19 cellular contexts compared by ENCODE assay signal in the genomic region with DNA sequence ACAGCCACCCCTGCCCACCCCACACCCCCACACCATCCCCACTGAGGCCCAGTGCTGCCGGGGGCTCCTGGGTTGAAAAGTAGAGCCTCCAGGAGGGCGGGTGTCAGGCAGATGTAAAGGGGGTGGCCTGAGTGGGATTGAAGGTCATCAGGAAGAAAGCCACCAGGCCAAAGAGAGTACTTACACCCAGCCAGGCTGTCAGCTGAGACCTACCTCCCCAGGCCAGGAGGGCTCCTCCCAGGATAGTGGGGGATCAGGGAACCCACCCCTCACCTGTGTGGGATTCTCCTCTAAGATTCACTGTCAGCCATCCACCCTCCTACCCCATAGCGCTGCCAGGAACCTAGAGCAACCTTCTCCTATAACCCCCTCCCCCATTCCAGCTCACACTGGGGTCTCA. TPM values are rescaled to one million over a fixed set of nuclear protein-coding genes. Genes with fewer than 3 reads are reported as not detected.
DNase-seq lines count a peak whose midpoint lies in the region; ATAC-seq and TF ChIP-seq lines count a peak whose summit lies in the region.
"Had no signal": no experiment of that assay in that cellular context is flagged by ENCODE, and none has a peak within 500 bp of the region (broad histone marks: within the 10 kb centered on the region; RNA-seq: fewer than 3 reads in every experiment).

No MANE protein-coding gene starts in this region.

- peaks cover 0 to 28% of the 10 kb centered on the region in 2 experiments; a peak in 2 of 4 replicates for H3K79me1 ChIP-seq in IMR-90 (ENCODE audit: low read depth in 1 of 2, low read length in 2 of 2)

- DNase-seq in AG04450 (ENCODE audit: low read depth, low spot score): no peak
- no peak for DNase-seq in IMR-90
- DNase-seq in effector memory CD8-positive, alpha-beta T cell: no peak
- no peak for DNase-seq in neural progenitor cell (ENCODE audit: low spot score)
- DNase-seq in NCI-H1105 treated with DMSO at 0.1 percent for 48 hours (lab: John Stamatoyannopoulos, UW): no peak
- DNase-seq in NCI-H1436 (lab: John Stamatoyannopoulos, UW): no peak
- no peak for DNase-seq in COLO829 (ENCODE audit: low spot score)
- DNase-seq: activated CD8-positive, alpha-beta T cell treated with anti-CD3 and anti-CD28 coated beads, Interleukin-2, amount 10 ng/mL, durations not matched to agents 7 days and 5 days; esophagus squamous epithelium; NCI-H2081 treated with DMSO at 0.1 percent for 48 hours; NCI-H510A; SIG-M5; stimulated activated CD4-positive, alpha-beta T cell treated with anti-CD3 and anti-CD28 coated beads, Interleukin-15, amount 100 ng/mL, for 24 hours; stimulated activated naive CD8-positive, alpha-beta T cell treated with anti-CD3 and anti-CD28 coated beads, Interleukin-15, amount 100 ng/mL, for 72 hours; T-helper 2 cell had no signal

- peak overlapping the region; percentile 75; the same call in 1 of the 2 replicates for H3K56ac ChIP-seq in IMR-90 (ENCODE audit: extremely low read depth, insufficient read depth, low read length)

- H4K20me1 ChIP-seq in IMR-90 (ENCODE audit: insufficient read depth, low read length): no peaks in the 10 kb centered on the region
- no peaks in the 10 kb centered on the region for H4K20me1 ChIP-seq in neural progenitor cell (ENCODE audit: low read depth)

- H3K4me3 ChIP-seq in AG04450 (ENCODE audit: low read depth, low read length) (no peak overlapping the region), IMR-90 (ENCODE audit: insufficient read depth, low read depth, low read length) (no peak overlapping the region), neural progenitor cell (no peak overlapping the region)
- H3K4me3 ChIP-seq: esophagus squamous epithelium, vagina had no signal

- H4K91ac ChIP-seq in IMR-90 (ENCODE audit: insufficient read depth, low read depth, low read length): peak overlapping the region; percentile 97

- intact Hi-C loops in IMR-90 (cut with micrococcal nuclease): no loop called here

- H3K4me1 ChIP-seq in IMR-90 (ENCODE audit: control insufficient read depth, insufficient read depth, low read length) (peaks cover 47% of the 10 kb centered on the region), neural progenitor cell (no peaks in the 10 kb centered on the region)

- H3K9me3 Mint-ChIP-seq in effector memory CD8-positive, alpha-beta T cell: no peaks in the 10 kb centered on the region
- H3K9me3 Mint-ChIP-seq in neural progenitor cell: no peaks in the 10 kb centered on the region
- H3K9me3 Mint-ChIP-seq: stimulated activated naive CD8-positive, alpha-beta T cell treated with anti-CD3 and anti-CD28 coated beads, Interleukin-15, amount 100 ng/mL, for 72 hours had no signal

- H3K18ac ChIP-seq in IMR-90 (ENCODE audit: low read depth, low read length): peak overlapping the region; percentile 85

- peak overlapping the region; percentile 91 for H2AK5ac ChIP-seq in IMR-90 (ENCODE audit: low read depth, low read length)

- peak overlapping the region; percentile 48 to 97; a peak in 3 of 4 replicates for H4K8ac ChIP-seq in IMR-90 (ENCODE audit: low read depth in 2 of 2, low read length in 2 of 2)

- no peak overlapping the region for H3K4me2 ChIP-seq in IMR-90 (ENCODE audit: low read depth, low read length)
- no peak overlapping the region for H3K4me2 ChIP-seq in neural progenitor cell

- peak overlapping the region; percentile 69 for H2AFZ ChIP-seq in IMR-90 (replicated peaks; ENCODE audit: low read length, poor library complexity)
- no peak overlapping the region for H2AFZ ChIP-seq in neural progenitor cell (replicated peaks)

- peak overlapping the region; percentile 79 for H4K5ac ChIP-seq in IMR-90 (ENCODE audit: low read depth, low read length)

- no peak for ATAC-seq in IMR-90 (ENCODE audit: low read depth)
- no peak for ATAC-seq in effector memory CD8-positive, alpha-beta T cell (replicated peaks)
- ATAC-seq in HG02610 (IDR thresholded peaks at IDR 0.05; ENCODE audit: unreplicated experiment): no peak
- ATAC-seq: activated CD8-positive, alpha-beta T cell treated with anti-CD3 and anti-CD28 coated beads, Interleukin-2, amount 10 ng/mL, durations not matched to agents 7 days and 5 days; stimulated activated naive CD8-positive, alpha-beta T cell treated with anti-CD3 and anti-CD28 coated beads, Interleukin-15, amount 100 ng/mL, for 72 hours; WTC11 had no signal

- dilution Hi-C loops in IMR-90 (cut with HindIII; ENCODE audit: low sequenced_read_pairs, unreplicated experiment): no loop called here

- CTCF ChIA-PET in AG04450 (lab: Charles Lee) (interaction anchor here (0.7 to 2.8 kb wide), 2 partner anchors 17 to 18 kb away, joined by 3 to 12 read pairs; a partner anchor contains a TSS), IMR-90 (lab: Yijun Ruan, JAX) (interaction anchor here (3.9 kb wide), 1 partner anchor 17 kb away, joined by 16 read pairs; a partner anchor contains a TSS)

- peak overlapping the region; percentile 97; the same call in 2 of the 3 replicates for H2BK15ac ChIP-seq in IMR-90 (ENCODE audit: low read depth, low read length)

- peaks cover 6% of the 10 kb centered on the region for H3K36me3 Mint-ChIP-seq in effector memory CD8-positive, alpha-beta T cell (ENCODE audit: insufficient read depth)
- peaks cover 1% of the 10 kb centered on the region for H3K36me3 Mint-ChIP-seq in neural progenitor cell
- H3K36me3 Mint-ChIP-seq: mesothelial cell of epicardium, WTC11 had no signal

- no peak for TF ChIP-seq CTCF in AG04450 (IDR thresholded peaks at IDR 0.05; ENCODE audit: low read depth, low read length)
- TF ChIP-seq CTCF in IMR-90 (conservative IDR thresholded peaks at IDR 0.05; ENCODE audit: low read depth, low read length): no peak
- no peak for TF ChIP-seq CTCF in neural progenitor cell (IDR thresholded peaks at IDR 0.05)

- H3K4me3 Mint-ChIP-seq in effector memory CD8-positive, alpha-beta T cell: no peak overlapping the region
- no peak overlapping the region for H3K4me3 Mint-ChIP-seq in neural progenitor cell
- H3K4me3 Mint-ChIP-seq: activated CD8-positive, alpha-beta T cell treated with anti-CD3 and anti-CD28 coated beads, Interleukin-2, amount 10 ng/mL, durations not matched to agents 7 days and 5 days; mesothelial cell of epicardium; stimulated activated naive CD8-positive, alpha-beta T cell treated with anti-CD3 and anti-CD28 coated beads, Interleukin-15, amount 100 ng/mL, for 72 hours; WTC11 had no signal

- H3K9me1 ChIP-seq in IMR-90 (ENCODE audit: insufficient read depth, low read length): peaks cover 38% of the 10 kb centered on the region

- H2BK20ac ChIP-seq in IMR-90 (ENCODE audit: low read depth, low read length): peak overlapping the region; percentile 98

- H3K27ac ChIP-seq in AG04450 (ENCODE audit: low read depth, low read length) (peak overlapping the region; percentile 94), IMR-90 (ENCODE audit: insufficient read depth, low read length) (peak overlapping the region; percentile 82), neural progenitor cell (no peak overlapping the region)
- H3K27ac ChIP-seq: vagina had no signal

- BruUV-seq in IMR-90 (replicated peaks; lab: Mats Ljungman, UMichigan): no TSS peak

- H3K23ac ChIP-seq in IMR-90 (ENCODE audit: low read depth, low read length): peak overlapping the region; percentile 88; the same call in 1 of the 2 replicates

- no peaks in the 10 kb centered on the region for H3K27me3 Mint-ChIP-seq in effector memory CD8-positive, alpha-beta T cell
- peaks cover 9% of the 10 kb centered on the region for H3K27me3 Mint-ChIP-seq in neural progenitor cell (ENCODE audit: insufficient read depth, low read depth)
- H3K27me3 Mint-ChIP-seq: stimulated activated naive CD8-positive, alpha-beta T cell treated with anti-CD3 and anti-CD28 coated beads, Interleukin-15, amount 100 ng/mL, for 72 hours had no signal

- H3K36me3 ChIP-seq in IMR-90 (ENCODE audit: control insufficient read depth, insufficient read depth, low read length) (no peaks in the 10 kb centered on the region), neural progenitor cell (no peaks in the 10 kb centered on the region)
- H3K36me3 ChIP-seq: esophagus squamous epithelium, vagina had no signal

- peaks cover 1% of the 10 kb centered on the region; the same call in 1 of the 2 replicates for H3K9me3 ChIP-seq in AG04450 (ENCODE audit: control insufficient read depth, insufficient read depth, low read length)
- H3K9me3 ChIP-seq in IMR-90 (ENCODE audit: control insufficient read depth, insufficient read depth, low read length): no peaks in the 10 kb centered on the region
- no peaks in the 10 kb centered on the region for H3K9me3 ChIP-seq in neural progenitor cell (ENCODE audit: low read depth)
- H3K9me3 ChIP-seq: esophagus squamous epithelium, vagina had no signal

- WGBS in IMR-90 (ENCODE audit: extremely low coverage in 2 of 2, insufficient read length in 1 of 2), 2 experiments: 100% methylated on average over 1 of the region's 3 CpGs; no CpG with 5 or more reads in 1 of the 2 experiments

- no peak for TF ChIP-seq POLR2A in IMR-90 (IDR thresholded peaks at IDR 0.05; ENCODE audit: low read depth, low read length)

- no peaks in the 10 kb centered on the region for H3F3A ChIP-seq in neural progenitor cell (ENCODE audit: low read depth)

- H2AK9ac ChIP-seq in IMR-90 (replicated peaks; ENCODE audit: low read depth, low read length, poor library complexity): peak overlapping the region; percentile 86

- H3K79me2 ChIP-seq in neural progenitor cell (ENCODE audit: low read depth): no peaks in the 10 kb centered on the region

- H3K9ac ChIP-seq in IMR-90 (ENCODE audit: low read depth, low read length) (peak overlapping the region; percentile 57), neural progenitor cell (no peak overlapping the region)

- peak overlapping the region; percentile 98 for H3K4ac ChIP-seq in IMR-90 (ENCODE audit: low read depth, low read length)

- peak overlapping the region; percentile 94 for H2BK5ac ChIP-seq in IMR-90 (ENCODE audit: low read depth, low read length, poor library complexity, severe bottlenecking)

- H2BK120ac ChIP-seq in IMR-90 (ENCODE audit: low read depth, low read length): peak overlapping the region; percentile 97

- in situ Hi-C loops in IMR-90 (cut with MboI; ENCODE audit: low sequenced_read_pairs): no loop called here

- H3K27me3 ChIP-seq in AG04450 (ENCODE audit: control insufficient read depth, insufficient read depth, low read length) (no peaks in the 10 kb centered on the region), IMR-90 (ENCODE audit: control insufficient read depth, insufficient read depth, low read length) (no peaks in the 10 kb centered on the region), neural progenitor cell (no peaks in the 10 kb centered on the region)
- H3K27me3 ChIP-seq: esophagus squamous epithelium, vagina had no signal

- peak overlapping the region; percentile 96 for H3K14ac ChIP-seq in IMR-90 (replicated peaks; ENCODE audit: low read depth, low read length)

- H3K4me1 Mint-ChIP-seq in effector memory CD8-positive, alpha-beta T cell (ENCODE audit: low read depth in 2 of 2): peaks cover 11 to 17% of the 10 kb centered on the region in 2 donors
- H3K4me1 Mint-ChIP-seq in neural progenitor cell: peaks cover 11% of the 10 kb centered on the region

- POLR2A ChIA-PET in AG04450 (lab: Yijun Ruan, JAX) (interaction anchor here (3.3 kb wide), 1 partner anchor 16 kb away, joined by 45 read pairs; a partner anchor contains a TSS), IMR-90 (lab: Charles Lee; ENCODE audit: unreplicated experiment) (no interaction called here)

- TF ChIP-seq RAD21 in IMR-90 (IDR thresholded peaks at IDR 0.05; ENCODE audit: low read length): no peak

- peak overlapping the region; percentile 11 to 79 for H3K27ac Mint-ChIP-seq in effector memory CD8-positive, alpha-beta T cell
- peak overlapping the region; percentile 43 for H3K27ac Mint-ChIP-seq in neural progenitor cell
- H3K27ac Mint-ChIP-seq: activated CD8-positive, alpha-beta T cell treated with anti-CD3 and anti-CD28 coated beads, Interleukin-2, amount 10 ng/mL, durations not matched to agents 7 days and 5 days; mesothelial cell of epicardium; WTC11 had no signal

RNA-seq across cellular contexts. Expression of a gene that starts 17.2 kb away (rescaled TPM):
- polyA plus RNA-seq in AG04450 (2011; rRNA removed) (21.2 and 24.7 TPM in 2 replicates), IMR-90 (2012; rRNA removed) (16.6 and 18.7 TPM in 2 replicates)
- 18.0 and 18.3 TPM in 2 replicates for polyA minus RNA-seq in AG04450 (2011; rRNA and poly(A)+ RNA removed)
- total RNA-seq in IMR-90 (2012; rRNA removed) (5.9 and 8.9 TPM in 2 replicates), neural progenitor cell (ENCODE audit: low replicate concordance) (15.6 and 22.2 TPM in 2 replicates)
- 6.0 and 7.2 TPM in 2 replicates for polyA plus RNA-seq in IMR-90 (2012; cell fraction: cytosol; rRNA removed)
- 11.2 and 40.5 TPM in 2 replicates for polyA plus RNA-seq in IMR-90 (2012; cell fraction: nucleus; rRNA removed; ENCODE audit: low replicate concordance)

RNA-seq across cellular contexts. Expression of a gene that starts 58.8 kb away (rescaled TPM):
- polyA plus RNA-seq in AG04450 (2011; rRNA removed) (not detected in 2 replicates), IMR-90 (2012; rRNA removed) (0.06 TPM in 1 of 2 replicates, not detected in the other)
- polyA minus RNA-seq in AG04450 (2011; rRNA and poly(A)+ RNA removed): not detected in 2 replicates
- total RNA-seq in IMR-90 (2012; rRNA removed) (not detected in 2 replicates), neural progenitor cell (ENCODE audit: low replicate concordance) (0.45 and 0.84 TPM in 2 replicates)
- polyA plus RNA-seq in IMR-90 (2012; cell fraction: cytosol; rRNA removed): 0.02 TPM in 1 of 2 replicates, not detected in the other
- 0.07 TPM in 1 of 2 replicates, not detected in the other for polyA plus RNA-seq in IMR-90 (2012; cell fraction: nucleus; rRNA removed; ENCODE audit: low replicate concordance)
- total RNA-seq: activated CD8-positive, alpha-beta T cell treated with anti-CD3 and anti-CD28 coated beads, Interleukin-2, amount 10 ng/mL, durations not matched to agents 7 days and 5 days had no signal
